Comparison of ENCODE assay signal across 19 cellular contexts in the genomic region with DNA sequence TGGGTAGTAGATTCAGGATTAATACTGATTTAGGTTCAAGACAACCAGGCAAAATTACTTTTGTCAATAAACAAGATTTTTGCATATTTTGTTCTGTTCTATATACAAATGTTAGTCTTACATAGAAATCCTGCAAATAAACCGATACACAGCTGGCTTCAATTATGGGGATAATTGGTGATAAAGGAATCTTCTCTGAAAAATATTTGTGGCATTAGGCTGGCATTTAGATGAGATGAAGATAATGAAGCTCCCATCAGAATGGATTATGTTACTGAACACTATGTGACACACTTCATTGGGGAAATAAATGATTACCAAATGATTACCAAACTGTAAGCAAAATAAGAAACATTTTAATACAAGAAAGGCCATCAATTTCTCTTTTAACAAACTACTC.
DNase-seq lines count a peak whose midpoint lies in the region; ATAC-seq and TF ChIP-seq lines count a peak whose summit lies in the region.
"Had no signal": no experiment of that assay in that cellular context is flagged by ENCODE, and none has a peak within 500 bp of the region (broad histone marks: within the 10 kb centered on the region; RNA-seq: fewer than 3 reads in every experiment).

No MANE protein-coding gene starts in this region.

- H3K36me3 ChIP-seq in cardiac muscle cell (no peaks in the 10 kb centered on the region), heart right ventricle (peaks cover 0 to 36% (median 6%) of the 10 kb centered on the region in 9 donors), SK-N-SH (replicated peaks in 1 of 2; ENCODE audit: control insufficient read depth in 1 of 2, insufficient read depth in 2 of 2, low read length in 1 of 2) (peaks cover 6 to 19% of the 10 kb centered on the region in 2 experiments)

- no peak overlapping the region for H3K4me3 Mint-ChIP-seq in glutamatergic neuron (ENCODE audit: unreplicated experiment)

- peaks cover 6% of the 10 kb centered on the region for H3K27me3 Mint-ChIP-seq in glutamatergic neuron (ENCODE audit: unreplicated experiment)

- H3K4me1 Mint-ChIP-seq in glutamatergic neuron (ENCODE audit: low read depth, unreplicated experiment), result peaks cover 12% of the 10 kb centered on the region

- POLR2A ChIA-PET in SK-N-SH (lab: Yijun Ruan, JAX), result no interaction called here

- H3K27ac Mint-ChIP-seq in glutamatergic neuron (ENCODE audit: unreplicated experiment), result no peak overlapping the region

- H3K4me1 ChIP-seq in cardiac muscle cell (ENCODE audit: low read depth) (peaks cover 13% of the 10 kb centered on the region), heart right ventricle (peaks cover 4 to 42% (median 22%) of the 10 kb centered on the region in 9 donors), SK-N-SH (ENCODE audit: control insufficient read depth in 1 of 2, insufficient read depth in 2 of 2, low read depth in 1 of 2, low read length in 1 of 2) (peaks cover 3 to 6% of the 10 kb centered on the region in 2 experiments; a peak in 3 of 4 replicates)

- no peak overlapping the region for H2AFZ ChIP-seq in SK-N-SH (ENCODE audit: low read depth)
- H2AFZ ChIP-seq: GM23248 had no signal

- no peak for TF ChIP-seq CTCF in cardiac muscle cell (IDR thresholded peaks at IDR 0.05; ENCODE audit: low read depth, low read length)
- no peak for TF ChIP-seq CTCF in heart right ventricle (IDR thresholded peaks at IDR 0.05)
- no peak for TF ChIP-seq CTCF in SK-N-SH (IDR thresholded peaks at IDR 0.05)
- no peak for TF ChIP-seq CTCF in glutamatergic neuron (IDR thresholded peaks at IDR 0.05; ENCODE audit: partially characterized antibody, unreplicated experiment)

- H3K4me2 ChIP-seq in SK-N-SH, result no peak overlapping the region
- H3K4me2 ChIP-seq: A549, KMS-11 had no signal

- H3K36me3 Mint-ChIP-seq in glutamatergic neuron (ENCODE audit: unreplicated experiment), result peaks cover 15% of the 10 kb centered on the region

- H3K4me3 ChIP-seq in cardiac muscle cell, result no peak overlapping the region
- no peak overlapping the region for H3K4me3 ChIP-seq in heart right ventricle
- H3K4me3 ChIP-seq in SK-N-SH (ENCODE audit: low read depth in 2 of 2, low read length in 1 of 2), result no peak overlapping the region
- H3K4me3 ChIP-seq: A549, GM23248, Peyer's patch had no signal

- H3K9me3 Mint-ChIP-seq in glutamatergic neuron (ENCODE audit: unreplicated experiment), result peaks cover 7% of the 10 kb centered on the region

- no peak overlapping the region for H3K9ac ChIP-seq in SK-N-SH
- H3K9ac ChIP-seq: GM23248, KMS-11 had no signal

- intact Hi-C loops in heart right ventricle (cut with DNase I), result no loop called here

- TF ChIP-seq EP300 in SK-N-SH (IDR thresholded peaks at IDR 0.05; ENCODE audit: borderline replicate concordance in 1 of 2, low read depth in 1 of 2, low read length in 1 of 2), result peak; percentile 70 to 72; a peak in 2 of 4 replicates

- WGBS in heart right ventricle, 2 donors, result 88 to 94% methylated on average over 1 of the region's 1 CpG
- WGBS in SK-N-SH (ENCODE audit: low lambda C conversion rate), result 16% methylated on average over 1 of the region's 1 CpG

- no peak for TF ChIP-seq RAD21 in SK-N-SH (IDR thresholded peaks at IDR 0.05; ENCODE audit: low read length)

- no peaks in the 10 kb centered on the region for H3K9me3 ChIP-seq in cardiac muscle cell (ENCODE audit: low read depth)
- H3K9me3 ChIP-seq in heart right ventricle, result no peaks in the 10 kb centered on the region
- H3K9me3 ChIP-seq in SK-N-SH, result no peaks in the 10 kb centered on the region
- H3K9me3 ChIP-seq: A549, Caco-2, Peyer's patch had no signal

- H3K9me2 ChIP-seq in SK-N-SH, result no peaks in the 10 kb centered on the region

- peaks cover 14% of the 10 kb centered on the region for H4K20me1 ChIP-seq in SK-N-SH (ENCODE audit: insufficient read depth)

- DNase-seq in cardiac muscle cell (ENCODE audit: low read depth in 1 of 2, low spot score in 1 of 2) (no peak), heart right ventricle (no peak), SK-N-SH (peak; percentile 37), fibroblast of peridontal ligament (ENCODE audit: extremely low read depth) (peak; percentile 71), glutamatergic neuron (no peak)
- DNase-seq: AML-193, Caco-2, GM23248, NCI-H1092, NCI-H146, NCI-H2081 treated with DMSO at 0.1 percent for 48 hours, NCI-H510A, Peyer's patch, Right ventricle myocardium superior had no signal

- peak overlapping the region; percentile 75 for H3K27ac ChIP-seq in cardiac muscle cell
- no peak overlapping the region for H3K27ac ChIP-seq in heart right ventricle
- peak overlapping the region in 1 of 2 experiments; percentile 35; a peak in 1 of 4 replicates for H3K27ac ChIP-seq in SK-N-SH (ENCODE audit: low read depth in 2 of 2, low read length in 1 of 2)
- H3K27ac ChIP-seq: A549, GM23248, KMS-11, Peyer's patch had no signal

- H3K27me3 ChIP-seq in cardiac muscle cell, result no peaks in the 10 kb centered on the region
- no peaks in the 10 kb centered on the region for H3K27me3 ChIP-seq in heart right ventricle
- no peaks in the 10 kb centered on the region for H3K27me3 ChIP-seq in SK-N-SH (ENCODE audit: insufficient read depth)
- H3K27me3 ChIP-seq: Peyer's patch had no signal

- peaks cover 10% of the 10 kb centered on the region; the same call in 1 of the 2 replicates for H3K79me2 ChIP-seq in SK-N-SH (ENCODE audit: insufficient read depth)

- ATAC-seq in heart right ventricle (no peak), HG03025 (IDR thresholded peaks at IDR 0.05; ENCODE audit: low FRiP score, unreplicated experiment) (no peak), GM21515 (IDR thresholded peaks at IDR 0.05; ENCODE audit: unreplicated experiment) (no peak)
- ATAC-seq: HepG2 had no signal

- H3F3A ChIP-seq in SK-N-SH (replicated peaks; ENCODE audit: insufficient read depth), result peaks cover under 1% of the 10 kb centered on the region

- CTCF ChIA-PET in SK-N-SH (lab: Yijun Ruan, JAX), result no interaction called here

TF ChIP-seq in SK-N-SH, 30 proteins besides CTCF, POLR2A, EP300 and RAD21 (continues in another document):
- peak; percentile 59; the same call in 1 of the 2 replicates for TF ChIP-seq POLR2AphosphoS5 (IDR thresholded peaks at IDR 0.05; ENCODE audit: low read depth, low read length)
- TF ChIP-seq PBX3 (IDR thresholded peaks at IDR 0.05), result peak; percentile 89
- TF ChIP-seq TEAD4 (IDR thresholded peaks at IDR 0.05; ENCODE audit: borderline replicate concordance, insufficient read depth), result peak; percentile 74; the same call in 1 of the 2 replicates
- TF ChIP-seq NRF1 (IDR thresholded peaks at IDR 0.05; ENCODE audit: low read depth, low read length), result no peak
- TF ChIP-seq USF1 (IDR thresholded peaks at IDR 0.05; ENCODE audit: borderline replicate concordance, low read depth), result no peak
- no peak for TF ChIP-seq EZH2phosphoT487 (IDR thresholded peaks at IDR 0.05; ENCODE audit: borderline replicate concordance, low read depth)
- 0 out of 2 replicates have a peak, but pooled peaks have one; percentile 5 for TF ChIP-seq FOSL2 (IDR thresholded peaks at IDR 0.05; ENCODE audit: borderline replicate concordance, low read depth)
- TF ChIP-seq MEF2A (IDR thresholded peaks at IDR 0.05; ENCODE audit: borderline replicate concordance, low read depth), result no peak
- no peak for TF ChIP-seq USF2 (IDR thresholded peaks at IDR 0.05; ENCODE audit: borderline replicate concordance, low read depth, low read length)
- TF ChIP-seq, protein P1, sequence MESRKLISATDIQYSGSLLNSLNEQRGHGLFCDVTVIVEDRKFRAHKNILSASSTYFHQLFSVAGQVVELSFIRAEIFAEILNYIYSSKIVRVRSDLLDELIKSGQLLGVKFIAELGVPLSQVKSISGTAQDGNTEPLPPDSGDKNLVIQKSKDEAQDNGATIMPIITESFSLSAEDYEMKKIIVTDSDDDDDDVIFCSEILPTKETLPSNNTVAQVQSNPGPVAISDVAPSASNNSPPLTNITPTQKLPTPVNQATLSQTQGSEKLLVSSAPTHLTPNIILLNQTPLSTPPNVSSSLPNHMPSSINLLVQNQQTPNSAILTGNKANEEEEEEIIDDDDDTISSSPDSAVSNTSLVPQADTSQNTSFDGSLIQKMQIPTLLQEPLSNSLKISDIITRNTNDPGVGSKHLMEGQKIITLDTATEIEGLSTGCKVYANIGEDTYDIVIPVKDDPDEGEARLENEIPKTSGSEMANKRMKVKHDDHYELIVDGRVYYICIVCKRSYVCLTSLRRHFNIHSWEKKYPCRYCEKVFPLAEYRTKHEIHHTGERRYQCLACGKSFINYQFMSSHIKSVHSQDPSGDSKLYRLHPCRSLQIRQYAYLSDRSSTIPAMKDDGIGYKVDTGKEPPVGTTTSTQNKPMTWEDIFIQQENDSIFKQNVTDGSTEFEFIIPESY (IDR thresholded peaks at IDR 0.05; ENCODE audit: borderline replicate concordance, low read depth), result no peak
- TF ChIP-seq NFIC (IDR thresholded peaks at IDR 0.05; ENCODE audit: borderline replicate concordance), result peak; percentile 35; the same call in 1 of the 2 replicates

Comparison
In these comparisons a context has a peak if more than half of its experiments do, and no peak if none do; other contexts are left out.
1. DNase-seq: peak in SK-N-SH (single experiment) and fibroblast of peridontal ligament (single experiment); none in cardiac muscle cell (0 of 2), heart right ventricle (0 of 2) and glutamatergic neuron (single experiment).